Comparison of ENCODE assay signal across 1 cellular context in the genomic region with DNA sequence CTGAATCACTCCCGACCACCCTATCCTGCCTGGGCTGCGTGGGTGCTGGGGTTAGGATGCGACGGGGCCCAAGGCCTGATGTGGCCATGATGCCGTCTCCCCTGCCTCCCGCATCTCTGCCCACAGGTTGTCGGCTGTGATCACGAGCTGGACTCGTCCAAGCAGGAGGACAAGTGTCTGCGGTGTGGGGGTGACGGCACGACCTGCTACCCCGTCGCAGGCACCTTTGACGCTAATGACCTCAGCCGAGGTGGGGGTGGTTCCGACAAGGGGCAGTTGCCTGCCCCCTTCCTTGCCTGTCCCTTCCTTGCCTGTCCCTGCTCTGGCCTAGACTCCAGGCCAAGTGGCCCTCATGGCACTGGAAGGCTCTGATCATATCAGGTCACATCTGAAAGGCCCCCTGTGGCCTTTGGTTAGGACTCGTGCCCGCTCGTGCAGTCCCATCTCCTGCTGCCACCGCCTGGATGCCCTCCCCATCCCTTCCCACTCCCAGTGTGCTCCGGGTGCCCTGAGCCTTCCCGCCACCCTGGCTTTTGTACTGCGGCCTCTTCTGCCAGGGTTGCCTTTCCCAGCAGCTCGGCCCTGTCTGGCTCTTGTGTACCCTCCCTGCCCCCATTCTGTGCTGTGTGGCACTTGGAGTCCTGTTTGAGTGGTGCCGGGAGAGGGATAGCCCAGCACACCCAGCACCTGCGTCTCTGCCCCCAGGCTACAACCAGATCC.
TF ChIP-seq lines count a peak whose summit lies in the region.

No MANE protein-coding gene starts in this region.

TF ChIP-seq in HepG2, 621 proteins besides CTCF, POLR2A, EP300 and RAD21 (continued from another document):
- no peak for TF ChIP-seq ATF1 (CRISPR knock-in tag; IDR thresholded peaks at IDR 0.05)
- TF ChIP-seq, protein P1, sequence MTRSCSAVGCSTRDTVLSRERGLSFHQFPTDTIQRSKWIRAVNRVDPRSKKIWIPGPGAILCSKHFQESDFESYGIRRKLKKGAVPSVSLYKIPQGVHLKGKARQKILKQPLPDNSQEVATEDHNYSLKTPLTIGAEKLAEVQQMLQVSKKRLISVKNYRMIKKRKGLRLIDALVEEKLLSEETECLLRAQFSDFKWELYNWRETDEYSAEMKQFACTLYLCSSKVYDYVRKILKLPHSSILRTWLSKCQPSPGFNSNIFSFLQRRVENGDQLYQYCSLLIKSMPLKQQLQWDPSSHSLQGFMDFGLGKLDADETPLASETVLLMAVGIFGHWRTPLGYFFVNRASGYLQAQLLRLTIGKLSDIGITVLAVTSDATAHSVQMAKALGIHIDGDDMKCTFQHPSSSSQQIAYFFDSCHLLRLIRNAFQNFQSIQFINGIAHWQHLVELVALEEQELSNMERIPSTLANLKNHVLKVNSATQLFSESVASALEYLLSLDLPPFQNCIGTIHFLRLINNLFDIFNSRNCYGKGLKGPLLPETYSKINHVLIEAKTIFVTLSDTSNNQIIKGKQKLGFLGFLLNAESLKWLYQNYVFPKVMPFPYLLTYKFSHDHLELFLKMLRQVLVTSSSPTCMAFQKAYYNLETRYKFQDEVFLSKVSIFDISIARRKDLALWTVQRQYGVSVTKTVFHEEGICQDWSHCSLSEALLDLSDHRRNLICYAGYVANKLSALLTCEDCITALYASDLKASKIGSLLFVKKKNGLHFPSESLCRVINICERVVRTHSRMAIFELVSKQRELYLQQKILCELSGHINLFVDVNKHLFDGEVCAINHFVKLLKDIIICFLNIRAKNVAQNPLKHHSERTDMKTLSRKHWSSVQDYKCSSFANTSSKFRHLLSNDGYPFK (CRISPR knock-in tag; IDR thresholded peaks at IDR 0.05; ENCODE audit: borderline replicate concordance): no peak
- no peak for TF ChIP-seq ZBTB10 (CRISPR knock-in tag; IDR thresholded peaks at IDR 0.05; ENCODE audit: borderline replicate concordance)
- TF ChIP-seq, protein P2, sequence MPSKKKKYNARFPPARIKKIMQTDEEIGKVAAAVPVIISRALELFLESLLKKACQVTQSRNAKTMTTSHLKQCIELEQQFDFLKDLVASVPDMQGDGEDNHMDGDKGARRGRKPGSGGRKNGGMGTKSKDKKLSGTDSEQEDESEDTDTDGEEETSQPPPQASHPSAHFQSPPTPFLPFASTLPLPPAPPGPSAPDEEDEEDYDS (CRISPR knock-in tag; IDR thresholded peaks at IDR 0.05): no peak
- TF ChIP-seq ZNF816 (CRISPR knock-in tag; IDR thresholded peaks at IDR 0.05; ENCODE audit: borderline replicate concordance): no peak
- no peak for TF ChIP-seq MTF1 (CRISPR knock-in tag; IDR thresholded peaks at IDR 0.05)
- no peak for TF ChIP-seq KDM4B (CRISPR knock-in tag; IDR thresholded peaks at IDR 0.05)
- no peak for TF ChIP-seq JARID2 (CRISPR knock-in tag; IDR thresholded peaks at IDR 0.05; ENCODE audit: insufficient replicate concordance)
- TF ChIP-seq TBL1XR1 (IDR thresholded peaks at IDR 0.05; ENCODE audit: borderline replicate concordance, low read length, partially characterized antibody): no peak
